In the genomic region with DNA sequence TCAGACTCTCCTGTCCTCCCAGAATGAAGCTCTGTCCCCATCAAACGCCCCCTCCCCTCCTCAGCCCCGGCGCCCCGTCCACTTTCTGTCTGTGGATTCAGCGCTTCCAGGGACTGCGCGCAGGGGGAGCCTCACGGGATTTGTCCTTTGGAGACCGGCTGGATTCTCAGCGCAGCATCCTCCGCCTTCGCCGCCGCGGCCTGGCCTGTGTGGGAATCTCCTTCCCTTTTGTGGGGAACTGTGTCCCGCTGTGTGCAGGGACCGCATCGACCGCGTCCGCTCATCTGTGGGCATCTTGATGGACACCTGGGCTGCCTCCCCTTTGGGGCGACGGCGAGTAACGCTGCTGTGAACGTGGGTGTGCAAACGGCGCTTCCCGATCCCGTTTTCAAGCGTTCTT, we compare ENCODE assay signal across 16 cellular contexts. TPM values are rescaled to one million over a fixed set of nuclear protein-coding genes. Genes with fewer than 3 reads are reported as not detected.
DNase-seq lines count a peak whose midpoint lies in the region; ATAC-seq and TF ChIP-seq lines count a peak whose summit lies in the region.
"Had no signal": no experiment of that assay in that cellular context is flagged by ENCODE, and none has a peak within 500 bp of the region (broad histone marks: within the 10 kb centered on the region; RNA-seq: fewer than 3 reads in every experiment).

No MANE protein-coding gene starts in this region.

- H3K9me3 Mint-ChIP-seq in WTC11 (no peaks in the 10 kb centered on the region), memory B cell (peaks cover 3% of the 10 kb centered on the region)
- H3K9me3 Mint-ChIP-seq: activated naive CD4-positive, alpha-beta T cell treated with anti-CD3 and anti-CD28 coated beads, Interleukin-2, amount 50 U/mL, for 72 hours had no signal

- DNase-seq in Right ventricle myocardium inferior (ENCODE audit: missing footprints), result peak; percentile 55
- DNase-seq in left ventricle myocardium inferior, result no peak
- peak; percentile 16 for DNase-seq in WTC11 (ENCODE audit: low spot score)
- no peak for DNase-seq in memory B cell (ENCODE audit: low spot score in 2 of 2)
- no peak for DNase-seq in CD1c-positive myeloid dendritic cell (ENCODE audit: extremely low spot score)
- DNase-seq: AML-193, left cardiac atrium, NCI-H524 had no signal

- H3K36me3 ChIP-seq in left ventricle myocardium inferior (no peaks in the 10 kb centered on the region), stomach smooth muscle (ENCODE audit: control insufficient read depth in 2 of 2, insufficient read depth in 2 of 2, low read length in 2 of 2) (no peaks in the 10 kb centered on the region)
- H3K36me3 ChIP-seq: SJSA1 had no signal

- H3K27ac Mint-ChIP-seq in WTC11 (no peak overlapping the region), memory B cell (peak overlapping the region; percentile 45)

- H3K4me1 ChIP-seq in left ventricle myocardium inferior (peaks cover 15% of the 10 kb centered on the region), stomach smooth muscle (ENCODE audit: control insufficient read depth, insufficient read depth, low read length) (peaks cover 5% of the 10 kb centered on the region)
- H3K4me1 ChIP-seq: parathyroid adenoma had no signal

- H3K9me3 ChIP-seq in left ventricle myocardium inferior (replicated peaks) (no peaks in the 10 kb centered on the region), stomach smooth muscle (ENCODE audit: control insufficient read depth in 2 of 2, low read length in 2 of 2) (no peaks in the 10 kb centered on the region)
- H3K9me3 ChIP-seq: SJSA1 had no signal

- peak overlapping the region; percentile 64 for H3K4me3 Mint-ChIP-seq in WTC11
- peak overlapping the region; percentile 50 for H3K4me3 Mint-ChIP-seq in memory B cell

- H3K4me1 Mint-ChIP-seq in WTC11 (peaks cover 13% of the 10 kb centered on the region), memory B cell (peaks cover 19% of the 10 kb centered on the region)

- H3K27ac ChIP-seq in left ventricle myocardium inferior (replicated peaks) (no peak overlapping the region), stomach smooth muscle (ENCODE audit: low read length) (peak overlapping the region; percentile 24)
- H3K27ac ChIP-seq: parathyroid adenoma, SJSA1 had no signal

- H3K27me3 Mint-ChIP-seq in WTC11 (ENCODE audit: low read depth), result peaks cover 27% of the 10 kb centered on the region
- peaks cover 21% of the 10 kb centered on the region for H3K27me3 Mint-ChIP-seq in memory B cell

- intact Hi-C loops in Right ventricle myocardium inferior (cut with DNase I), result loop anchor here (5.0 kb wide), 1 partner anchor 71 kb away; no protein-coding TSS in a partner anchor
- intact Hi-C loops in left ventricle myocardium inferior (cut with micrococcal nuclease), result no loop called here

- CTCF ChIA-PET in WTC11 (lab: Charles Lee), result no interaction called here

- ATAC-seq in Right ventricle myocardium inferior (no peak), WTC11 (no peak), memory B cell (ENCODE audit: low read depth) (no peak), GM18907 (IDR thresholded peaks at IDR 0.05; ENCODE audit: unreplicated experiment) (no peak), GM18520 (IDR thresholded peaks at IDR 0.05; ENCODE audit: unreplicated experiment) (no peak)
- ATAC-seq: left cardiac atrium had no signal

- POLR2A ChIA-PET in WTC11 (lab: Charles Lee), result no interaction called here

- TF ChIP-seq CTCF in left ventricle myocardium inferior (IDR thresholded peaks at IDR 0.05; ENCODE audit: borderline replicate concordance) (no peak), WTC11 (IDR thresholded peaks at IDR 0.05) (no peak)

- H3K9ac ChIP-seq in stomach smooth muscle (ENCODE audit: low read length in 2 of 2), result no peak overlapping the region
- H3K9ac ChIP-seq: parathyroid adenoma had no signal

- H3K27me3 ChIP-seq in left ventricle myocardium inferior (ENCODE audit: low read depth) (peaks cover 29% of the 10 kb centered on the region), stomach smooth muscle (ENCODE audit: control insufficient read depth in 1 of 2, insufficient read depth in 2 of 2, low read length in 2 of 2) (peaks cover 0 to 3% of the 10 kb centered on the region in 2 donors)
- H3K27me3 ChIP-seq: SJSA1 had no signal

- H3K36me3 Mint-ChIP-seq in WTC11 (no peaks in the 10 kb centered on the region), memory B cell (peaks cover 9% of the 10 kb centered on the region)

- H3K4me3 ChIP-seq in left ventricle myocardium inferior (no peak overlapping the region), stomach smooth muscle (ENCODE audit: low read length in 2 of 2) (no peak overlapping the region)
- H3K4me3 ChIP-seq: SJSA1 had no signal

TF ChIP-seq in WTC11, 78 proteins besides CTCF, POLR2A, EP300 and RAD21:
- TF ChIP-seq RORB (CRISPR knock-in tag; IDR thresholded peaks at IDR 0.05), result no peak
- no peak for TF ChIP-seq NR2C2 (CRISPR knock-in tag; IDR thresholded peaks at IDR 0.05)
- TF ChIP-seq, protein P1, sequence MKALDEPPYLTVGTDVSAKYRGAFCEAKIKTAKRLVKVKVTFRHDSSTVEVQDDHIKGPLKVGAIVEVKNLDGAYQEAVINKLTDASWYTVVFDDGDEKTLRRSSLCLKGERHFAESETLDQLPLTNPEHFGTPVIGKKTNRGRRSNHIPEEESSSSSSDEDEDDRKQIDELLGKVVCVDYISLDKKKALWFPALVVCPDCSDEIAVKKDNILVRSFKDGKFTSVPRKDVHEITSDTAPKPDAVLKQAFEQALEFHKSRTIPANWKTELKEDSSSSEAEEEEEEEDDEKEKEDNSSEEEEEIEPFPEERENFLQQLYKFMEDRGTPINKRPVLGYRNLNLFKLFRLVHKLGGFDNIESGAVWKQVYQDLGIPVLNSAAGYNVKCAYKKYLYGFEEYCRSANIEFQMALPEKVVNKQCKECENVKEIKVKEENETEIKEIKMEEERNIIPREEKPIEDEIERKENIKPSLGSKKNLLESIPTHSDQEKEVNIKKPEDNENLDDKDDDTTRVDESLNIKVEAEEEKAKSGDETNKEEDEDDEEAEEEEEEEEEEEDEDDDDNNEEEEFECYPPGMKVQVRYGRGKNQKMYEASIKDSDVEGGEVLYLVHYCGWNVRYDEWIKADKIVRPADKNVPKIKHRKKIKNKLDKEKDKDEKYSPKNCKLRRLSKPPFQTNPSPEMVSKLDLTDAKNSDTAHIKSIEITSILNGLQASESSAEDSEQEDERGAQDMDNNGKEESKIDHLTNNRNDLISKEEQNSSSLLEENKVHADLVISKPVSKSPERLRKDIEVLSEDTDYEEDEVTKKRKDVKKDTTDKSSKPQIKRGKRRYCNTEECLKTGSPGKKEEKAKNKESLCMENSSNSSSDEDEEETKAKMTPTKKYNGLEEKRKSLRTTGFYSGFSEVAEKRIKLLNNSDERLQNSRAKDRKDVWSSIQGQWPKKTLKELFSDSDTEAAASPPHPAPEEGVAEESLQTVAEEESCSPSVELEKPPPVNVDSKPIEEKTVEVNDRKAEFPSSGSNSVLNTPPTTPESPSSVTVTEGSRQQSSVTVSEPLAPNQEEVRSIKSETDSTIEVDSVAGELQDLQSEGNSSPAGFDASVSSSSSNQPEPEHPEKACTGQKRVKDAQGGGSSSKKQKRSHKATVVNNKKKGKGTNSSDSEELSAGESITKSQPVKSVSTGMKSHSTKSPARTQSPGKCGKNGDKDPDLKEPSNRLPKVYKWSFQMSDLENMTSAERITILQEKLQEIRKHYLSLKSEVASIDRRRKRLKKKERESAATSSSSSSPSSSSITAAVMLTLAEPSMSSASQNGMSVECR (CRISPR knock-in tag; IDR thresholded peaks at IDR 0.05; ENCODE audit: borderline replicate concordance), result no peak
- no peak for TF ChIP-seq SMAD4 (CRISPR knock-in tag; IDR thresholded peaks at IDR 0.05)
- TF ChIP-seq JAZF1 (CRISPR knock-in tag; IDR thresholded peaks at IDR 0.05), result no peak
- TF ChIP-seq, protein P2, sequence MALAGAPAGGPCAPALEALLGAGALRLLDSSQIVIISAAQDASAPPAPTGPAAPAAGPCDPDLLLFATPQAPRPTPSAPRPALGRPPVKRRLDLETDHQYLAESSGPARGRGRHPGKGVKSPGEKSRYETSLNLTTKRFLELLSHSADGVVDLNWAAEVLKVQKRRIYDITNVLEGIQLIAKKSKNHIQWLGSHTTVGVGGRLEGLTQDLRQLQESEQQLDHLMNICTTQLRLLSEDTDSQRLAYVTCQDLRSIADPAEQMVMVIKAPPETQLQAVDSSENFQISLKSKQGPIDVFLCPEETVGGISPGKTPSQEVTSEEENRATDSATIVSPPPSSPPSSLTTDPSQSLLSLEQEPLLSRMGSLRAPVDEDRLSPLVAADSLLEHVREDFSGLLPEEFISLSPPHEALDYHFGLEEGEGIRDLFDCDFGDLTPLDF (CRISPR knock-in tag; IDR thresholded peaks at IDR 0.05), result no peak
- TF ChIP-seq, protein P3, sequence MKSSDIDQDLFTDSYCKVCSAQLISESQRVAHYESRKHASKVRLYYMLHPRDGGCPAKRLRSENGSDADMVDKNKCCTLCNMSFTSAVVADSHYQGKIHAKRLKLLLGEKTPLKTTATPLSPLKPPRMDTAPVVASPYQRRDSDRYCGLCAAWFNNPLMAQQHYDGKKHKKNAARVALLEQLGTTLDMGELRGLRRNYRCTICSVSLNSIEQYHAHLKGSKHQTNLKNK (CRISPR knock-in tag; IDR thresholded peaks at IDR 0.05), result no peak
- TF ChIP-seq SP1 (CRISPR knock-in tag; conservative IDR thresholded peaks at IDR 0.05), result no peak
- no peak for TF ChIP-seq FOXP1 (CRISPR knock-in tag; IDR thresholded peaks at IDR 0.05; ENCODE audit: borderline replicate concordance)
- no peak for TF ChIP-seq OVOL2 (CRISPR knock-in tag; IDR thresholded peaks at IDR 0.05; ENCODE audit: borderline replicate concordance)

RNA-seq across cellular contexts. Expression of a gene that starts 1.1 kb away (rescaled TPM):
- total RNA-seq in Right ventricle myocardium inferior, result not detected
- not detected for total RNA-seq in left ventricle myocardium inferior
- 2.3 to 3.3 TPM (median 2.9 TPM) in 3 replicates for total RNA-seq in WTC11 (2021)
- total RNA-seq: activated naive CD4-positive, alpha-beta T cell treated with anti-CD3 and anti-CD28 coated beads, Interleukin-2, amount 50 U/mL, for 72 hours; frontal cortex; G401; left cardiac atrium; SJSA1 had no signal

RNA-seq across cellular contexts. Expression of a gene that starts 3.3 kb away (rescaled TPM):
- not detected for total RNA-seq in Right ventricle myocardium inferior
- not detected for total RNA-seq in left ventricle myocardium inferior
- 0.26 to 0.34 TPM in 2 of 3 replicates, not detected in the other for total RNA-seq in WTC11 (2021)
- total RNA-seq: activated naive CD4-positive, alpha-beta T cell treated with anti-CD3 and anti-CD28 coated beads, Interleukin-2, amount 50 U/mL, for 72 hours; frontal cortex; G401; left cardiac atrium; SJSA1 had no signal

RNA-seq across cellular contexts. Expression of a gene that starts 9.0 kb away (rescaled TPM):
- 0.16 TPM for total RNA-seq in Right ventricle myocardium inferior
- 0.22 TPM for total RNA-seq in left ventricle myocardium inferior
- total RNA-seq in WTC11 (2021), result 3.7 to 5.8 TPM (median 5.5 TPM) in 3 replicates
- total RNA-seq: frontal cortex, G401, SJSA1 had no signal

RNA-seq across cellular contexts. Expression of a gene that starts 12.3 kb away (rescaled TPM):
- total RNA-seq in Right ventricle myocardium inferior (13.2 TPM), left ventricle myocardium inferior (10.3 TPM), WTC11 (2021) (11.1 to 12.0 TPM (median 11.5 TPM) in 3 replicates)

RNA-seq across cellular contexts. Expression of a gene that starts 51.8 kb away (rescaled TPM):
- total RNA-seq in Right ventricle myocardium inferior, result 16.6 TPM
- 17.7 TPM for total RNA-seq in left ventricle myocardium inferior
- 39.4 to 46.9 TPM (median 40.1 TPM) in 3 replicates for total RNA-seq in WTC11 (2021)

Comparison
In these comparisons a context has a peak if more than half of its experiments do, and no peak if none do; other contexts are left out.
1. DNase-seq: peak in Right ventricle myocardium inferior (single experiment) and WTC11 (single experiment); none in left ventricle myocardium inferior (single experiment), memory B cell (0 of 2) and CD1c-positive myeloid dendritic cell (single experiment).